3 cellular contexts compared by ENCODE assay signal in genomic region chr18:61326407-61326806, GRCh38.
TF ChIP-seq lines count a peak whose summit lies in the region.

No MANE protein-coding gene starts in this region.

TF ChIP-seq in A549, 52 proteins besides CTCF, POLR2A, EP300 and RAD21:
- no peak for TF ChIP-seq NPAS2 (CRISPR knock-in tag; IDR thresholded peaks at IDR 0.05; ENCODE audit: borderline replicate concordance)
- peak; percentile 18 for TF ChIP-seq MAFK (IDR thresholded peaks at IDR 0.05; ENCODE audit: partially characterized antibody)

TF ChIP-seq in IMR-90, 13 proteins besides CTCF, POLR2A, EP300 and RAD21:
- TF ChIP-seq, protein P1, sequence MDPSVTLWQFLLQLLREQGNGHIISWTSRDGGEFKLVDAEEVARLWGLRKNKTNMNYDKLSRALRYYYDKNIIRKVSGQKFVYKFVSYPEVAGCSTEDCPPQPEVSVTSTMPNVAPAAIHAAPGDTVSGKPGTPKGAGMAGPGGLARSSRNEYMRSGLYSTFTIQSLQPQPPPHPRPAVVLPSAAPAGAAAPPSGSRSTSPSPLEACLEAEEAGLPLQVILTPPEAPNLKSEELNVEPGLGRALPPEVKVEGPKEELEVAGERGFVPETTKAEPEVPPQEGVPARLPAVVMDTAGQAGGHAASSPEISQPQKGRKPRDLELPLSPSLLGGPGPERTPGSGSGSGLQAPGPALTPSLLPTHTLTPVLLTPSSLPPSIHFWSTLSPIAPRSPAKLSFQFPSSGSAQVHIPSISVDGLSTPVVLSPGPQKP (IDR thresholded peaks at IDR 0.05; ENCODE audit: borderline replicate concordance, low read depth, low read length) = no peak
- TF ChIP-seq MAFK (IDR thresholded peaks at IDR 0.05; ENCODE audit: low read depth, low read length) (0 out of 2 replicates have a peak, but pooled peaks have one; percentile 10), SMC3 (IDR thresholded peaks at IDR 0.05; ENCODE audit: low read depth, low read length) (no peak)

TF ChIP-seq in H1, 55 proteins besides CTCF, POLR2A, EP300 and RAD21:
- peak; percentile 74 for TF ChIP-seq BACH1 (IDR thresholded peaks at IDR 0.05; ENCODE audit: low read length)
- TF ChIP-seq POLR2AphosphoS5 (IDR thresholded peaks at IDR 0.05; ENCODE audit: low read depth, low read length) = no peak
- TF ChIP-seq, protein P2, sequence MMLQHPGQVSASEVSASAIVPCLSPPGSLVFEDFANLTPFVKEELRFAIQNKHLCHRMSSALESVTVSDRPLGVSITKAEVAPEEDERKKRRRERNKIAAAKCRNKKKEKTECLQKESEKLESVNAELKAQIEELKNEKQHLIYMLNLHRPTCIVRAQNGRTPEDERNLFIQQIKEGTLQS (IDR thresholded peaks at IDR 0.05; ENCODE audit: insufficient read depth, low read depth, low read length) = no peak
- TF ChIP-seq TBP (IDR thresholded peaks at IDR 0.05; ENCODE audit: low read depth, low read length) = no peak
- no peak for TF ChIP-seq SP2 (IDR thresholded peaks at IDR 0.05; ENCODE audit: low read length)
- no peak for TF ChIP-seq ZNF274 (IDR thresholded peaks at IDR 0.05; ENCODE audit: borderline replicate concordance, extremely low read depth, low read length)
- peak; percentile 64; the same call in 1 of the 2 replicates for TF ChIP-seq MAFK (IDR thresholded peaks at IDR 0.05; ENCODE audit: low read depth, low read length)
- TF ChIP-seq RNF2 (IDR thresholded peaks at IDR 0.05; ENCODE audit: borderline replicate concordance, low read depth, low read length, missing control alignments, poor library complexity, severe bottlenecking) = no peak
- TF ChIP-seq KDM1A (IDR thresholded peaks at IDR 0.05; ENCODE audit: borderline replicate concordance, low read length) = no peak
